Comparison of ENCODE assay signal across 28 cellular contexts in the genomic region with DNA sequence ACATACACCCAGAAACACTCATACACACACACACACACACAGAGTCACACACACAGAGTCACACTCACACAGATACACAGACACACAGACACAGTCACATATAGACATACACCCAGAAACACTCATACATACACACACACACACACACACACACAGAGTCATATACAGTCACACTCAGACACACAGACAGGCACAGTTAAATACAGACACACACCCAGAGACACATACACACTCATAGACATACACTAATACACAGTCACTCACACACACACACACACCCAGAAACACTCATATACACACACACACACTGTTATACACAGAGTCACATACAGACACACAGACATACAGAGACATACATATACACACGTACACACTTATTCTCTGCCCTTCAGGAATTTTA.
"Had no signal": no experiment of that assay in that cellular context is flagged by ENCODE, and none has a peak within 500 bp of the region (broad histone marks: within the 10 kb centered on the region; RNA-seq: fewer than 3 reads in every experiment).

No MANE protein-coding gene starts in this region.

- H3K27ac Mint-ChIP-seq: immature natural killer cell; naive thymus-derived CD8-positive, alpha-beta T cell; nephron; stimulated activated naive CD8-positive, alpha-beta T cell treated with anti-CD3 and anti-CD28 coated beads, Interleukin-15, Interleukin-2, amounts not matched to agents 100 ng/mL and 50 ng/mL, for 24 hours had no signal

- H3K4me1 ChIP-seq: parathyroid adenoma, uterus had no signal

- H3K36me3 Mint-ChIP-seq: immature natural killer cell; naive thymus-derived CD8-positive, alpha-beta T cell had no signal

- FAIRE-seq: islet of Langerhans, kidney had no signal

- H3K4me3 Mint-ChIP-seq: immature natural killer cell; naive thymus-derived CD8-positive, alpha-beta T cell; nephron; neural crest cell; stimulated activated naive CD8-positive, alpha-beta T cell treated with anti-CD3 and anti-CD28 coated beads, Interleukin-15, Interleukin-2, amounts not matched to agents 100 ng/mL and 50 ng/mL, for 24 hours had no signal

- H3K36me3 ChIP-seq: left lung, lower lobe of right lung, neutrophil, right atrium auricular region, transverse colon, upper lobe of right lung, uterus had no signal

- H3K27me3 ChIP-seq: left lung, right atrium auricular region, transverse colon, upper lobe of right lung, uterus had no signal

- DNase-seq: hypothalamus; immature natural killer cell; kidney; left colon; left lung; lower lobe of right lung; mammary epithelial cell; mesenchymal stem cell; naive thymus-derived CD8-positive, alpha-beta T cell; occipital lobe; stimulated activated CD4-positive, alpha-beta T cell treated with anti-CD3 and anti-CD28 coated beads, Interleukin-12 subunit alpha, Interleukin-12 subunit beta, amount 100 ng/mL, for 4 hours; stimulated activated CD4-positive, alpha-beta T cell treated with anti-CD3 and anti-CD28 coated beads, Interleukin-15, amount 100 ng/mL, for 24 hours; stimulated activated CD4-positive, alpha-beta T cell treated with anti-CD3 and anti-CD28 coated beads, Interleukin-2, amount 100 ng/mL, for 24 hours; stimulated activated CD4-positive, alpha-beta T cell treated with anti-CD3 and anti-CD28 coated beads, Interleukin-4, amount 100 ng/mL, for 1 hour; stimulated activated naive CD4-positive, alpha-beta T cell; substantia nigra; transverse colon; upper lobe of right lung; uterus had no signal

- H3K9me3 Mint-ChIP-seq: immature natural killer cell; naive thymus-derived CD8-positive, alpha-beta T cell; nephron; neural crest cell; stimulated activated naive CD8-positive, alpha-beta T cell treated with anti-CD3 and anti-CD28 coated beads, Interleukin-15, Interleukin-2, amounts not matched to agents 100 ng/mL and 50 ng/mL, for 24 hours had no signal

- H3K9me3 ChIP-seq: left lung, lower lobe of right lung, neutrophil, right atrium auricular region, transverse colon, upper lobe of right lung, uterus had no signal

- H2AFZ ChIP-seq: parathyroid adenoma had no signal

- ATAC-seq: left colon; left lung; lower lobe of right lung; naive thymus-derived CD8-positive, alpha-beta T cell; sciatic nerve; upper lobe of right lung had no signal

- H3K9ac ChIP-seq: parathyroid adenoma had no signal

- H3K27ac ChIP-seq: left lung, lower lobe of right lung, neutrophil, parathyroid adenoma, right atrium auricular region, skin epidermis, transverse colon, upper lobe of right lung, uterus had no signal

- H3K4me3 ChIP-seq: left lung, lower lobe of right lung, right atrium auricular region, skin epidermis, transverse colon, upper lobe of right lung, uterus had no signal

- H3K79me2 ChIP-seq: parathyroid adenoma had no signal
